8 cellular contexts compared by ENCODE assay signal in genomic region chr12:45130881-45131281, GRCh38.
DNase-seq lines count a peak whose midpoint lies in the region; ATAC-seq lines count a peak whose summit lies in the region.

No MANE protein-coding gene starts in this region.

- ATAC-seq in GM19035 (IDR thresholded peaks at IDR 0.05; ENCODE audit: unreplicated experiment), result peak; percentile 87
- ATAC-seq in HG03442 (IDR thresholded peaks at IDR 0.05; ENCODE audit: unreplicated experiment), result peak; percentile 86

- DNase-seq in COLO829 (ENCODE audit: low spot score) (peak; percentile 44), NCI-H526 (lab: John Stamatoyannopoulos, UW) (peak; percentile 66 to 78), fibroblast of the conjunctiva (ENCODE audit: low read depth) (peak; percentile 31), nucleus accumbens (lab: John Stamatoyannopoulos, UW) (peak in 39 of 56 donors; percentile 0 to 65 (median 7)), occipital lobe (lab: John Stamatoyannopoulos, UW) (no peak)
- DNase-seq in activated CD8-positive, alpha-beta memory T cell treated with anti-CD3 and anti-CD28 coated beads, Interleukin-2, amount 50 U/mL, for 48 hours, result peak; percentile 57
